28 cellular contexts compared by ENCODE assay signal in genomic region chr15:63353261-63353660, GRCh38. TPM values are rescaled to one million over a fixed set of nuclear protein-coding genes. Genes with fewer than 3 reads are reported as not detected.
"Had no signal": no experiment of that assay in that cellular context is flagged by ENCODE, and none has a peak within 500 bp of the region (broad histone marks: within the 10 kb centered on the region; RNA-seq: fewer than 3 reads in every experiment).

No MANE protein-coding gene starts in this region.

- FAIRE-seq: colon, islet of Langerhans had no signal

- H3K4me3 ChIP-seq: cardiac muscle cell, heart right ventricle, lower lobe of right lung, right lobe of liver, smooth muscle cell, testis, tibial artery, upper lobe of left lung had no signal

- H3K27me3 ChIP-seq: cardiac muscle cell, foreskin keratinocyte, heart right ventricle, right lobe of liver, testis, tibial artery, upper lobe of left lung had no signal

- ATAC-seq: esophagus mucosa; foreskin keratinocyte; heart right ventricle; left ventricle myocardium superior; lower lobe of right lung; natural killer cell treated with Interleukin-12 subunit alpha and Interleukin-12 subunit beta and Interleukin-15 and Interleukin-18, amount 100 ng/mL, for 72 hours; stimulated activated effector memory CD8-positive, alpha-beta T cell treated with anti-CD3 and anti-CD28 coated beads, Interleukin-12 subunit alpha, Interleukin-12 subunit beta, amount 100 ng/mL, for 72 hours; stimulated activated naive CD8-positive, alpha-beta T cell treated with anti-CD3 and anti-CD28 coated beads, Interleukin-15, Interleukin-2, amounts not matched to agents 100 U/mL and 50 U/mL, for 24 hours had no signal

- DNase-seq: effector CD8-positive, alpha-beta T cell; endodermal cell; foreskin keratinocyte; glutamatergic neuron; heart right ventricle; hippocampal formation; left ventricle myocardium superior; lower lobe of right lung; naive B cell; posterior cingulate gyrus; right lobe of liver; stimulated activated CD4-positive, alpha-beta T cell treated with anti-CD3 and anti-CD28 coated beads, Interleukin-12 subunit alpha, Interleukin-12 subunit beta, amount 100 ng/mL, for 4 hours; stimulated activated CD4-positive, alpha-beta T cell treated with anti-CD3 and anti-CD28 coated beads, Interleukin-1b, Interleukin-23, amount 100 ng/mL, for 48 hours; stimulated activated CD4-positive, alpha-beta T cell treated with anti-CD3 and anti-CD28 coated beads, Interleukin-4, amount 100 ng/mL, for 24 hours; stimulated activated naive CD8-positive, alpha-beta T cell treated with anti-CD3 and anti-CD28 coated beads, Interleukin-15, Interleukin-2, amounts not matched to agents 100 U/mL and 50 U/mL, for 24 hours; substantia nigra; testis; tibial artery; upper lobe of left lung had no signal

- H3K4me1 ChIP-seq: right lobe of liver had no signal

- H3K9me3 ChIP-seq: heart right ventricle, lower lobe of right lung, right lobe of liver, testis, tibial artery, upper lobe of left lung had no signal

- H3K27ac ChIP-seq: cardiac muscle cell, epithelial cell of prostate, foreskin keratinocyte, heart right ventricle, lower lobe of right lung, right lobe of liver, testis, tibial artery, upper lobe of left lung had no signal

- H3K4me2 ChIP-seq: smooth muscle cell had no signal

- H3K36me3 ChIP-seq: cardiac muscle cell, heart right ventricle, lower lobe of right lung, right lobe of liver, tibial artery, upper lobe of left lung had no signal

RNA-seq across cellular contexts. Expression of gene CA12, which starts 28.4 kb away (rescaled TPM):
- total RNA-seq: mononuclear cell; natural killer cell treated with Interleukin-12 subunit alpha and Interleukin-12 subunit beta and Interleukin-15 and Interleukin-18, amount 100 ng/mL, for 72 hours had no signal
- polyA plus RNA-seq: cardiac muscle cell had no signal
